In the genomic region with DNA sequence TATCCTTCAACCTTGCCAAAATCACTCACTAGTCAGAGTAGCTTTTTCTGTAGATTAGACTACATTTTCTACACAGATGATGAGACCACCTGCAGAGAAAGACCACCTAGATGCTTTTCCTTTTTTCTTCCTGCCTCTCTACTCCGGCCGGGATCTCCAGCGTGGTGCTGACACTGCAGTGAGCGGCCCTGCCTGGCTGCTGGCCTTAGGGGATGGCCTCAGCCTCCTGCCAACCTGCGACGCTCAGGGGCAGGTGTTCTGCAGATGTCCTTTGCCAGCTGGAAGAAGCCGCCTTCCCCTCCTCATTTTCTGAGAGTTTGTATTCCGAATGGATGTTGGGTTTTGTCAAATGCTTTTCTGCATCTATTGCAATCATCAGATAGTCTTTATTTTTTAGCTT, we compare ENCODE assay signal across 17 cellular contexts. TPM values are rescaled to one million over a fixed set of nuclear protein-coding genes. Genes with fewer than 3 reads are reported as not detected.
A peak's percentile ranks its signal among the peaks of the same experiment; 100 is the strongest.
DNase-seq lines count a peak whose midpoint lies in the region; ATAC-seq and TF ChIP-seq lines count a peak whose summit lies in the region.
"Had no signal": no experiment of that assay in that cellular context is flagged by ENCODE, and none has a peak within 500 bp of the region (broad histone marks: within the 10 kb centered on the region; RNA-seq: fewer than 3 reads in every experiment).

No MANE protein-coding gene starts in this region.

- POLR2A ChIA-PET in SK-N-SH (lab: Yijun Ruan, JAX): no interaction called here

- H3K4me3 ChIP-seq in SK-N-SH (ENCODE audit: low read depth in 2 of 2, low read length in 1 of 2) (no peak overlapping the region), H7 (ENCODE audit: insufficient read depth, low read depth, low read length) (no peak overlapping the region), osteoblast (ENCODE audit: insufficient read depth, low read length) (no peak overlapping the region)
- H3K4me3 ChIP-seq: BLaER1 treated with 17β-estradiol and CSF1 and Interleukin-3, amounts not matched to agents 10 nM and 100 nM had no signal

- H3K27me3 ChIP-seq in SK-N-SH (ENCODE audit: insufficient read depth) (no peaks in the 10 kb centered on the region; the same call in 1 of the 2 replicates), H7 (ENCODE audit: control insufficient read depth, insufficient read depth, low read length) (no peaks in the 10 kb centered on the region), osteoblast (ENCODE audit: insufficient read depth, low read length) (peaks cover 29% of the 10 kb centered on the region)

- 10% methylated on average over 8 of the region's 8 CpGs for WGBS in SK-N-SH (ENCODE audit: low lambda C conversion rate)

- H3K27me3 Mint-ChIP-seq in glutamatergic neuron (ENCODE audit: unreplicated experiment): peaks cover 6% of the 10 kb centered on the region
- H3K27me3 Mint-ChIP-seq in natural killer cell treated with Interleukin-12 subunit alpha and Interleukin-12 subunit beta and Interleukin-15 and Interleukin-18, amount 100 ng/mL, for 72 hours: peaks cover 4 to 18% of the 10 kb centered on the region in 2 donors
- H3K27me3 Mint-ChIP-seq: CD4-positive, CD25-positive, alpha-beta regulatory T cell had no signal

- CTCF ChIA-PET in SK-N-SH (lab: Yijun Ruan, JAX): interaction anchor here (0.7 to 1.3 kb wide), 5 partner anchors 9 to 371 kb away, joined by 3 to 7 read pairs (median 3); no protein-coding TSS in a partner anchor

- no peak overlapping the region for H3K9ac ChIP-seq in SK-N-SH
- H3K9ac ChIP-seq: BLaER1 treated with 17β-estradiol and CSF1 and Interleukin-3, amounts not matched to agents 10 nM and 100 nM had no signal

- peaks cover 4% of the 10 kb centered on the region for H3F3A ChIP-seq in SK-N-SH (replicated peaks; ENCODE audit: insufficient read depth)

- no peaks in the 10 kb centered on the region for H3K9me3 ChIP-seq in SK-N-SH
- no peaks in the 10 kb centered on the region for H3K9me3 ChIP-seq in osteoblast (ENCODE audit: low read depth, low read length)

- H2AFZ ChIP-seq in SK-N-SH (ENCODE audit: low read depth): no peak overlapping the region
- H2AFZ ChIP-seq in osteoblast (ENCODE audit: low read length): no peak overlapping the region

- no peak for TF ChIP-seq RAD21 in SK-N-SH (IDR thresholded peaks at IDR 0.05; ENCODE audit: low read length)

- ATAC-seq in SK-N-SH treated with all-trans-retinoic acid at 6 μM for 48 hours (no peak), HG02763 (IDR thresholded peaks at IDR 0.05; ENCODE audit: unreplicated experiment) (no peak), GM18861 (IDR thresholded peaks at IDR 0.05; ENCODE audit: unreplicated experiment) (no peak)
- ATAC-seq in natural killer cell treated with Interleukin-12 subunit alpha and Interleukin-12 subunit beta and Interleukin-15 and Interleukin-18, amount 100 ng/mL, for 72 hours: no peak

- peaks cover 11% of the 10 kb centered on the region for H3K36me3 Mint-ChIP-seq in glutamatergic neuron (ENCODE audit: unreplicated experiment)
- H3K36me3 Mint-ChIP-seq in natural killer cell treated with Interleukin-12 subunit alpha and Interleukin-12 subunit beta and Interleukin-15 and Interleukin-18, amount 100 ng/mL, for 72 hours: no peaks in the 10 kb centered on the region
- H3K36me3 Mint-ChIP-seq: CD4-positive, CD25-positive, alpha-beta regulatory T cell had no signal

- peak overlapping the region; percentile 11 for H3K27ac Mint-ChIP-seq in glutamatergic neuron (ENCODE audit: unreplicated experiment)
- no peak overlapping the region for H3K27ac Mint-ChIP-seq in natural killer cell treated with Interleukin-12 subunit alpha and Interleukin-12 subunit beta and Interleukin-15 and Interleukin-18, amount 100 ng/mL, for 72 hours
- H3K27ac Mint-ChIP-seq: CD4-positive, CD25-positive, alpha-beta regulatory T cell; HFFc6 had no signal

- H3K27ac ChIP-seq in SK-N-SH (ENCODE audit: low read depth in 2 of 2, low read length in 1 of 2) (no peak overlapping the region), osteoblast (ENCODE audit: low read depth, low read length) (no peak overlapping the region)
- H3K27ac ChIP-seq: BLaER1 treated with 17β-estradiol and CSF1 and Interleukin-3, amounts not matched to agents 10 nM and 100 nM had no signal

- TF ChIP-seq CTCF in SK-N-SH (IDR thresholded peaks at IDR 0.05) (no peak), glutamatergic neuron (IDR thresholded peaks at IDR 0.05; ENCODE audit: partially characterized antibody, unreplicated experiment) (no peak), osteoblast (IDR thresholded peaks at IDR 0.05; ENCODE audit: extremely low read depth, low read depth, low read length) (no peak)

- H3K9me3 Mint-ChIP-seq in glutamatergic neuron (ENCODE audit: unreplicated experiment): peaks cover 3% of the 10 kb centered on the region
- H3K9me3 Mint-ChIP-seq in natural killer cell treated with Interleukin-12 subunit alpha and Interleukin-12 subunit beta and Interleukin-15 and Interleukin-18, amount 100 ng/mL, for 72 hours: no peaks in the 10 kb centered on the region

- no peaks in the 10 kb centered on the region for H3K36me3 ChIP-seq in SK-N-SH (replicated peaks in 1 of 2; ENCODE audit: control insufficient read depth in 1 of 2, insufficient read depth in 2 of 2, low read length in 1 of 2)
- no peaks in the 10 kb centered on the region for H3K36me3 ChIP-seq in H7 (replicated peaks; ENCODE audit: control insufficient read depth, insufficient read depth, low read length)
- no peaks in the 10 kb centered on the region for H3K36me3 ChIP-seq in osteoblast (ENCODE audit: insufficient read depth, low read length)
- H3K36me3 ChIP-seq: BLaER1 treated with 17β-estradiol and CSF1 and Interleukin-3, amounts not matched to agents 10 nM and 100 nM had no signal

- no peaks in the 10 kb centered on the region for H3K9me2 ChIP-seq in SK-N-SH

- H3K4me1 Mint-ChIP-seq in glutamatergic neuron (ENCODE audit: low read depth, unreplicated experiment): peaks cover 15% of the 10 kb centered on the region
- H3K4me1 Mint-ChIP-seq in natural killer cell treated with Interleukin-12 subunit alpha and Interleukin-12 subunit beta and Interleukin-15 and Interleukin-18, amount 100 ng/mL, for 72 hours (ENCODE audit: low read depth in 2 of 2): no peaks in the 10 kb centered on the region
- H3K4me1 Mint-ChIP-seq: CD4-positive, CD25-positive, alpha-beta regulatory T cell had no signal

- H4K20me1 ChIP-seq in SK-N-SH (ENCODE audit: insufficient read depth): no peaks in the 10 kb centered on the region
- no peaks in the 10 kb centered on the region for H4K20me1 ChIP-seq in osteoblast (ENCODE audit: insufficient read depth, low read length)
- H4K20me1 ChIP-seq: BLaER1 treated with 17β-estradiol and CSF1 and Interleukin-3, amounts not matched to agents 10 nM and 100 nM had no signal

- H3K4me1 ChIP-seq in SK-N-SH (ENCODE audit: control insufficient read depth in 1 of 2, insufficient read depth in 2 of 2, low read depth in 1 of 2, low read length in 1 of 2) (no peaks in the 10 kb centered on the region; a peak in 1 of 4 replicates), osteoblast (ENCODE audit: insufficient read depth, low read length) (no peaks in the 10 kb centered on the region)

- H3K4me2 ChIP-seq in SK-N-SH (no peak overlapping the region), osteoblast (ENCODE audit: insufficient read depth, low read length) (no peak overlapping the region)
- H3K4me2 ChIP-seq: BLaER1 treated with 17β-estradiol and CSF1 and Interleukin-3, amounts not matched to agents 10 nM and 100 nM had no signal

- no peaks in the 10 kb centered on the region for H3K79me2 ChIP-seq in SK-N-SH (ENCODE audit: insufficient read depth)
- no peaks in the 10 kb centered on the region for H3K79me2 ChIP-seq in osteoblast (ENCODE audit: insufficient read depth, low read length)

- no peak for TF ChIP-seq EP300 in SK-N-SH (IDR thresholded peaks at IDR 0.05; ENCODE audit: borderline replicate concordance in 1 of 2, low read depth in 1 of 2, low read length in 1 of 2)

- DNase-seq in SK-N-SH: peak; percentile 47
- DNase-seq in H7: peak; percentile 28
- DNase-seq in glutamatergic neuron: peak; percentile 51
- DNase-seq in osteoblast (ENCODE audit: insufficient read length, low spot score, missing footprints): peak; percentile 29
- no peak for DNase-seq in natural killer cell treated with Interleukin-12 subunit alpha and Interleukin-12 subunit beta and Interleukin-15 and Interleukin-18, amount 100 ng/mL, for 72 hours (ENCODE audit: low spot score)
- DNase-seq: ACHN; CD4-positive, CD25-positive, alpha-beta regulatory T cell; DND-41; GDM1; HCEC 1CT; HFFc6 had no signal

- H3K4me3 Mint-ChIP-seq in glutamatergic neuron (ENCODE audit: unreplicated experiment): no peak overlapping the region
- no peak overlapping the region for H3K4me3 Mint-ChIP-seq in natural killer cell treated with Interleukin-12 subunit alpha and Interleukin-12 subunit beta and Interleukin-15 and Interleukin-18, amount 100 ng/mL, for 72 hours
- H3K4me3 Mint-ChIP-seq: CD4-positive, CD25-positive, alpha-beta regulatory T cell; HFFc6 had no signal

TF ChIP-seq in SK-N-SH, 30 proteins besides CTCF, POLR2A, EP300 and RAD21 (continues in another document):
- TF ChIP-seq, protein P1, sequence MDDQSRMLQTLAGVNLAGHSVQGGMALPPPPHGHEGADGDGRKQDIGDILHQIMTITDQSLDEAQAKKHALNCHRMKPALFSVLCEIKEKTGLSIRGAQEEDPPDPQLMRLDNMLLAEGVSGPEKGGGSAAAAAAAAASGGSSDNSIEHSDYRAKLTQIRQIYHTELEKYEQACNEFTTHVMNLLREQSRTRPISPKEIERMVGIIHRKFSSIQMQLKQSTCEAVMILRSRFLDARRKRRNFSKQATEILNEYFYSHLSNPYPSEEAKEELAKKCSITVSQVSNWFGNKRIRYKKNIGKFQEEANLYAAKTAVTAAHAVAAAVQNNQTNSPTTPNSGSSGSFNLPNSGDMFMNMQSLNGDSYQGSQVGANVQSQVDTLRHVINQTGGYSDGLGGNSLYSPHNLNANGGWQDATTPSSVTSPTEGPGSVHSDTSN (IDR thresholded peaks at IDR 0.05): no peak

TF ChIP-seq in SK-N-SH treated with all-trans-retinoic acid at 6 μM for 48 hours, 23 proteins besides CTCF, POLR2A, EP300 and RAD21 (continues in another document):
- no peak for TF ChIP-seq ARNTL (CRISPR knock-in tag; IDR thresholded peaks at IDR 0.05; ENCODE audit: borderline replicate concordance, low read depth)

RNA-seq across cellular contexts. Expression of a gene that starts 43.5 kb away (rescaled TPM):
- not detected in 2 replicates for polyA plus RNA-seq in SK-N-SH (2012; rRNA removed)
- not detected in 2 replicates for polyA plus RNA-seq in SK-N-SH (2012; cell fraction: cytosol; rRNA removed)
- polyA plus RNA-seq in SK-N-SH (2012; cell fraction: nucleus; rRNA removed): not detected in 2 replicates
- 0.26 and 0.38 TPM in 2 replicates for total RNA-seq in H7 (2014; rRNA removed; shearing (Covaris generic))
- total RNA-seq in glutamatergic neuron (ENCODE audit: unreplicated experiment) (6.2 TPM), osteoblast (not detected in 2 replicates)
- not detected for total RNA-seq in natural killer cell treated with Interleukin-12 subunit alpha and Interleukin-12 subunit beta and Interleukin-15 and Interleukin-18, amount 100 ng/mL, for 72 hours
- total RNA-seq: A172; CD4-positive, CD25-positive, alpha-beta regulatory T cell; H1; HFFc6 had no signal
